ENCODE assay signal across 2 cellular contexts in genomic region chr20:39778847-39779641, GRCh38.
TF ChIP-seq lines count a peak whose summit lies in the region.

No MANE protein-coding gene starts in this region.

TF ChIP-seq in GM12878, 131 proteins besides CTCF, POLR2A, EP300 and RAD21 (continued from another document):
- TF ChIP-seq, protein P1, sequence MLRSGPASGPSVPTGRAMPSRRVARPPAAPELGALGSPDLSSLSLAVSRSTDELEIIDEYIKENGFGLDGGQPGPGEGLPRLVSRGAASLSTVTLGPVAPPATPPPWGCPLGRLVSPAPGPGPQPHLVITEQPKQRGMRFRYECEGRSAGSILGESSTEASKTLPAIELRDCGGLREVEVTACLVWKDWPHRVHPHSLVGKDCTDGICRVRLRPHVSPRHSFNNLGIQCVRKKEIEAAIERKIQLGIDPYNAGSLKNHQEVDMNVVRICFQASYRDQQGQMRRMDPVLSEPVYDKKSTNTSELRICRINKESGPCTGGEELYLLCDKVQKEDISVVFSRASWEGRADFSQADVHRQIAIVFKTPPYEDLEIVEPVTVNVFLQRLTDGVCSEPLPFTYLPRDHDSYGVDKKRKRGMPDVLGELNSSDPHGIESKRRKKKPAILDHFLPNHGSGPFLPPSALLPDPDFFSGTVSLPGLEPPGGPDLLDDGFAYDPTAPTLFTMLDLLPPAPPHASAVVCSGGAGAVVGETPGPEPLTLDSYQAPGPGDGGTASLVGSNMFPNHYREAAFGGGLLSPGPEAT (IDR thresholded peaks at IDR 0.05; ENCODE audit: low read depth): no peak
- no peak for TF ChIP-seq USF1 (IDR thresholded peaks at IDR 0.05; ENCODE audit: borderline replicate concordance, extremely low read length, insufficient read depth, low read depth, low read length)
- no peak for TF ChIP-seq CHD1 (IDR thresholded peaks at IDR 0.05; ENCODE audit: low read depth, low read length)
- no peak for TF ChIP-seq ETV6 (conservative IDR thresholded peaks at IDR 0.05 in 1 of 2, IDR thresholded peaks at IDR 0.05 in 1 of 2; ENCODE audit: borderline replicate concordance in 1 of 2, low read depth in 1 of 2)
- TF ChIP-seq EED (IDR thresholded peaks at IDR 0.05; ENCODE audit: low read depth): no peak
- TF ChIP-seq MTA2 (IDR thresholded peaks at IDR 0.05; ENCODE audit: low read depth): no peak
- no peak for TF ChIP-seq SUZ12 (IDR thresholded peaks at IDR 0.05; ENCODE audit: unreplicated experiment)
- no peak for TF ChIP-seq NBN (IDR thresholded peaks at IDR 0.05)
- TF ChIP-seq SREBF2 (IDR thresholded peaks at IDR 0.05; ENCODE audit: low read length): no peak

TF ChIP-seq in HepG2, 621 proteins besides CTCF, POLR2A, EP300 and RAD21 (continued from another document):
- TF ChIP-seq, protein P2, sequence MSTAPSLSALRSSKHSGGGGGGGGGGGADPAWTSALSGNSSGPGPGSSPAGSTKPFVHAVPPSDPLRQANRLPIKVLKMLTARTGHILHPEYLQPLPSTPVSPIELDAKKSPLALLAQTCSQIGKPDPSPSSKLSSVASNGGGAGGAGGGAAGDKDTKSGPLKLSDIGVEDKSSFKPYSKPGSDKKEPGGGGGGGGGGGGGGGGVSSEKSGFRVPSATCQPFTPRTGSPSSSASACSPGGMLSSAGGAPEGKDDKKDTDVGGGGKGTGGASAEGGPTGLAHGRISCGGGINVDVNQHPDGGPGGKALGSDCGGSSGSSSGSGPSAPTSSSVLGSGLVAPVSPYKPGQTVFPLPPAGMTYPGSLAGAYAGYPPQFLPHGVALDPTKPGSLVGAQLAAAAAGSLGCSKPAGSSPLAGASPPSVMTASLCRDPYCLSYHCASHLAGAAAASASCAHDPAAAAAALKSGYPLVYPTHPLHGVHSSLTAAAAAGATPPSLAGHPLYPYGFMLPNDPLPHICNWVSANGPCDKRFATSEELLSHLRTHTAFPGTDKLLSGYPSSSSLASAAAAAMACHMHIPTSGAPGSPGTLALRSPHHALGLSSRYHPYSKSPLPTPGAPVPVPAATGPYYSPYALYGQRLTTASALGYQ (CRISPR knock-in tag; IDR thresholded peaks at IDR 0.05): no peak
- TF ChIP-seq ZNF724P (CRISPR knock-in tag; IDR thresholded peaks at IDR 0.05; ENCODE audit: borderline replicate concordance): no peak
- TF ChIP-seq, protein P3, sequence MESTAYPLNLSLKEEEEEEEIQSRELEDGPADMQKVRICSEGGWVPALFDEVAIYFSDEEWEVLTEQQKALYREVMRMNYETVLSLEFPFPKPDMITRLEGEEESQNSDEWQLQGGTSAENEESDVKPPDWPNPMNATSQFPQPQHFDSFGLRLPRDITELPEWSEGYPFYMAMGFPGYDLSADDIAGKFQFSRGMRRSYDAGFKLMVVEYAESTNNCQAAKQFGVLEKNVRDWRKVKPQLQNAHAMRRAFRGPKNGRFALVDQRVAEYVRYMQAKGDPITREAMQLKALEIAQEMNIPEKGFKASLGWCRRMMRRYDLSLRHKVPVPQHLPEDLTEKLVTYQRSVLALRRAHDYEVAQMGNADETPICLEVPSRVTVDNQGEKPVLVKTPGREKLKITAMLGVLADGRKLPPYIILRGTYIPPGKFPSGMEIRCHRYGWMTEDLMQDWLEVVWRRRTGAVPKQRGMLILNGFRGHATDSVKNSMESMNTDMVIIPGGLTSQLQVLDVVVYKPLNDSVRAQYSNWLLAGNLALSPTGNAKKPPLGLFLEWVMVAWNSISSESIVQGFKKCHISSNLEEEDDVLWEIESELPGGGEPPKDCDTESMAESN (CRISPR knock-in tag; conservative IDR thresholded peaks at IDR 0.05): no peak
- TF ChIP-seq SMAD3 (CRISPR knock-in tag; IDR thresholded peaks at IDR 0.05): no peak
- TF ChIP-seq ATF6 (CRISPR knock-in tag; conservative IDR thresholded peaks at IDR 0.05): no peak
- no peak for TF ChIP-seq GATA4 (IDR thresholded peaks at IDR 0.05; ENCODE audit: borderline replicate concordance, low read depth)
- TF ChIP-seq ZBED4 (CRISPR knock-in tag; IDR thresholded peaks at IDR 0.05; ENCODE audit: borderline replicate concordance): no peak
- no peak for TF ChIP-seq KAT8 (CRISPR knock-in tag; IDR thresholded peaks at IDR 0.05)
- no peak for TF ChIP-seq NR2C2 (CRISPR knock-in tag; IDR thresholded peaks at IDR 0.05; ENCODE audit: borderline replicate concordance)
- TF ChIP-seq, protein P4, sequence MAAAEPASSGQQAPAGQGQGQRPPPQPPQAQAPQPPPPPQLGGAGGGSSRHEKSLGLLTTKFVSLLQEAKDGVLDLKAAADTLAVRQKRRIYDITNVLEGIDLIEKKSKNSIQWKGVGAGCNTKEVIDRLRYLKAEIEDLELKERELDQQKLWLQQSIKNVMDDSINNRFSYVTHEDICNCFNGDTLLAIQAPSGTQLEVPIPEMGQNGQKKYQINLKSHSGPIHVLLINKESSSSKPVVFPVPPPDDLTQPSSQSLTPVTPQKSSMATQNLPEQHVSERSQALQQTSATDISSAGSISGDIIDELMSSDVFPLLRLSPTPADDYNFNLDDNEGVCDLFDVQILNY (CRISPR knock-in tag; conservative IDR thresholded peaks at IDR 0.05): no peak
- no peak for TF ChIP-seq ZEB1 (IDR thresholded peaks at IDR 0.05; ENCODE audit: insufficient replicate concordance, low read depth)
- TF ChIP-seq, protein P5, sequence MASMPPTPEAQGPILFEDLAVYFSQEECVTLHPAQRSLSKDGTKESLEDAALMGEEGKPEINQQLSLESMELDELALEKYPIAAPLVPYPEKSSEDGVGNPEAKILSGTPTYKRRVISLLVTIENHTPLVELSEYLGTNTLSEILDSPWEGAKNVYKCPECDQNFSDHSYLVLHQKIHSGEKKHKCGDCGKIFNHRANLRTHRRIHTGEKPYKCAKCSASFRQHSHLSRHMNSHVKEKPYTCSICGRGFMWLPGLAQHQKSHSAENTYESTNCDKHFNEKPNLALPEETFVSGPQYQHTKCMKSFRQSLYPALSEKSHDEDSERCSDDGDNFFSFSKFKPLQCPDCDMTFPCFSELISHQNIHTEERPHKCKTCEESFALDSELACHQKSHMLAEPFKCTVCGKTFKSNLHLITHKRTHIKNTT (CRISPR knock-in tag; IDR thresholded peaks at IDR 0.05): no peak
- no peak for TF ChIP-seq THYN1 (CRISPR knock-in tag; IDR thresholded peaks at IDR 0.05; ENCODE audit: borderline replicate concordance, low read depth)
- TF ChIP-seq MXD4 (CRISPR knock-in tag; IDR thresholded peaks at IDR 0.05): no peak
- no peak for TF ChIP-seq ZNF644 (CRISPR knock-in tag; IDR thresholded peaks at IDR 0.05; ENCODE audit: low read depth)
- no peak for TF ChIP-seq SMC3 (IDR thresholded peaks at IDR 0.05; ENCODE audit: low read length)
- no peak for TF ChIP-seq MYNN (CRISPR knock-in tag; IDR thresholded peaks at IDR 0.05; ENCODE audit: low read depth)
- no peak for TF ChIP-seq ZNF430 (CRISPR knock-in tag; IDR thresholded peaks at IDR 0.05)
- TF ChIP-seq ZSCAN25 (CRISPR knock-in tag; IDR thresholded peaks at IDR 0.05): no peak
